In genomic region chrX:102985182-102985581, GRCh38 we compare ENCODE assay signal across 20 cellular contexts. TPM values are rescaled to one million over a fixed set of nuclear protein-coding genes. Genes with fewer than 3 reads are reported as not detected.
A peak's percentile ranks its signal among the peaks of the same experiment; 100 is the strongest.
DNase-seq lines count a peak whose midpoint lies in the region; ATAC-seq and TF ChIP-seq lines count a peak whose summit lies in the region.
"Had no signal": no experiment of that assay in that cellular context is flagged by ENCODE, and none has a peak within 500 bp of the region (broad histone marks: within the 10 kb centered on the region; RNA-seq: fewer than 3 reads in every experiment).

No MANE protein-coding gene starts in this region.

- no peaks in the 10 kb centered on the region for H3K36me3 ChIP-seq in stomach
- H3K36me3 ChIP-seq: cardiac muscle cell, Peyer's patch, thoracic aorta, WERI-Rb-1 had no signal

- H3K4me1 ChIP-seq in stomach: no peaks in the 10 kb centered on the region
- H3K4me1 ChIP-seq: Peyer's patch had no signal

- H3K27ac Mint-ChIP-seq in nephron progenitor cell: no peak overlapping the region
- H3K27ac Mint-ChIP-seq in CD4-positive, alpha-beta T cell: no peak overlapping the region
- H3K27ac Mint-ChIP-seq: activated CD4-positive, alpha-beta memory T cell treated with anti-CD3 and anti-CD28 coated beads, Interleukin-2, amount 10 ng/mL, durations not matched to agents 7 days and 5 days; CD4-positive, CD25-positive, alpha-beta regulatory T cell; immature natural killer cell; memory B cell; naive thymus-derived CD4-positive, alpha-beta T cell had no signal

- H3K27ac ChIP-seq in stomach: no peak overlapping the region
- H3K27ac ChIP-seq in CD4-positive, alpha-beta T cell (ENCODE audit: low read depth, low read length): no peak overlapping the region
- H3K27ac ChIP-seq: cardiac muscle cell, Peyer's patch, thoracic aorta, WERI-Rb-1 had no signal

- no peak for TF ChIP-seq EP300 in stomach (IDR thresholded peaks at IDR 0.05)

- no peak overlapping the region for H3K4me3 ChIP-seq in stomach
- H3K4me3 ChIP-seq: cardiac muscle cell, Peyer's patch, smooth muscle cell, thoracic aorta had no signal

- peak; percentile 62 for DNase-seq in EH (ENCODE audit: low read depth)
- peak; percentile 82 for DNase-seq in M059J (ENCODE audit: low read depth)
- peak; percentile 79 for DNase-seq in SKM-1 (lab: John Stamatoyannopoulos, UW; ENCODE audit: unreplicated experiment)
- peak; percentile 12 for DNase-seq in medulla oblongata (ENCODE audit: extremely low spot score)
- no peak for DNase-seq in stomach
- DNase-seq in nephron progenitor cell: no peak
- DNase-seq in CD4-positive, alpha-beta T cell: no peak
- DNase-seq: activated CD4-positive, alpha-beta memory T cell treated with anti-CD3 and anti-CD28 coated beads, Interleukin-2, amount 10 ng/mL, durations not matched to agents 7 days and 5 days; HCEC 1CT; immature natural killer cell; naive thymus-derived CD4-positive, alpha-beta T cell; NCI-H1092; Peyer's patch; posterior cingulate gyrus; WERI-Rb-1 had no signal

- POLR2A ChIA-PET in CD4-positive, alpha-beta T cell (lab: Charles Lee): no interaction called here

- CTCF ChIA-PET in CD4-positive, alpha-beta T cell (lab: Charles Lee): no interaction called here

- no peaks in the 10 kb centered on the region for H3K9me3 ChIP-seq in stomach
- H3K9me3 ChIP-seq in CD4-positive, alpha-beta T cell (ENCODE audit: control insufficient read depth, low read length): no peaks in the 10 kb centered on the region
- H3K9me3 ChIP-seq: Peyer's patch, thoracic aorta had no signal

- H3K27me3 ChIP-seq in stomach: no peaks in the 10 kb centered on the region
- H3K27me3 ChIP-seq in CD4-positive, alpha-beta T cell (ENCODE audit: control insufficient read depth, insufficient read depth, low read length): peaks cover 3% of the 10 kb centered on the region
- H3K27me3 ChIP-seq: cardiac muscle cell, Peyer's patch had no signal

- TF ChIP-seq CTCF in stomach (IDR thresholded peaks at IDR 0.05) (no peak), nephron progenitor cell (IDR thresholded peaks at IDR 0.05) (no peak)
- no peak for TF ChIP-seq CTCF in CD4-positive, alpha-beta T cell (IDR thresholded peaks at IDR 0.05)

- H3K27me3 Mint-ChIP-seq in nephron progenitor cell (ENCODE audit: low read depth, poor library complexity): no peaks in the 10 kb centered on the region
- H3K27me3 Mint-ChIP-seq in CD4-positive, alpha-beta T cell: no peaks in the 10 kb centered on the region
- H3K27me3 Mint-ChIP-seq: activated CD4-positive, alpha-beta memory T cell treated with anti-CD3 and anti-CD28 coated beads, Interleukin-2, amount 10 ng/mL, durations not matched to agents 7 days and 5 days; CD4-positive, CD25-positive, alpha-beta regulatory T cell; memory B cell; naive thymus-derived CD4-positive, alpha-beta T cell had no signal

- H3K4me3 Mint-ChIP-seq in nephron progenitor cell: no peak overlapping the region
- H3K4me3 Mint-ChIP-seq in CD4-positive, alpha-beta T cell: no peak overlapping the region
- H3K4me3 Mint-ChIP-seq: activated CD4-positive, alpha-beta memory T cell treated with anti-CD3 and anti-CD28 coated beads, Interleukin-2, amount 10 ng/mL, durations not matched to agents 7 days and 5 days; CD4-positive, CD25-positive, alpha-beta regulatory T cell; immature natural killer cell; memory B cell; naive thymus-derived CD4-positive, alpha-beta T cell had no signal

- intact Hi-C loops in stomach (cut with DNase I; ENCODE audit: low total_unique reads): no loop called here
- intact Hi-C loops in CD4-positive, alpha-beta T cell (cut with DNase I, micrococcal nuclease): no loop called here

- peaks cover 43% of the 10 kb centered on the region for H3K9me3 Mint-ChIP-seq in nephron progenitor cell
- H3K9me3 Mint-ChIP-seq in CD4-positive, alpha-beta T cell: no peaks in the 10 kb centered on the region
- H3K9me3 Mint-ChIP-seq: activated CD4-positive, alpha-beta memory T cell treated with anti-CD3 and anti-CD28 coated beads, Interleukin-2, amount 10 ng/mL, durations not matched to agents 7 days and 5 days; immature natural killer cell; memory B cell had no signal

- TF ChIP-seq POLR2A in stomach (IDR thresholded peaks at IDR 0.05): no peak

- H3K36me3 Mint-ChIP-seq in nephron progenitor cell (ENCODE audit: low read depth): no peaks in the 10 kb centered on the region
- H3K36me3 Mint-ChIP-seq in CD4-positive, alpha-beta T cell (ENCODE audit: low read depth): no peaks in the 10 kb centered on the region
- H3K36me3 Mint-ChIP-seq: CD4-positive, CD25-positive, alpha-beta regulatory T cell; immature natural killer cell; memory B cell; naive thymus-derived CD4-positive, alpha-beta T cell had no signal

- WGBS in stomach, 5 donors: 53 to 75% (median 71%) methylated on average over 3 of the region's 3 CpGs

- no peak for ATAC-seq in CD4-positive, alpha-beta T cell (ENCODE audit: poor library complexity)
- ATAC-seq: naive thymus-derived CD4-positive, alpha-beta T cell had no signal

- H3K4me1 Mint-ChIP-seq in nephron progenitor cell: no peaks in the 10 kb centered on the region
- no peaks in the 10 kb centered on the region for H3K4me1 Mint-ChIP-seq in CD4-positive, alpha-beta T cell (ENCODE audit: low read depth)
- H3K4me1 Mint-ChIP-seq: CD4-positive, CD25-positive, alpha-beta regulatory T cell; immature natural killer cell; memory B cell; naive thymus-derived CD4-positive, alpha-beta T cell had no signal

RNA-seq across cellular contexts. Expression of gene RAB40AL, which starts 48.1 kb away (rescaled TPM):
- 0.25 TPM in 1 of 2 replicates, not detected in the other for total RNA-seq in M059J (2014; rRNA removed; shearing (Covaris generic))
- 1 to 10 TPM in 1 of 5 donors, under 1 TPM in 1, not detected in 3; 0.55 to 3.0 TPM for total RNA-seq in stomach
- polyA plus RNA-seq in stomach: under 1 TPM in 1 of 3 donors, not detected in 2; 0.10 TPM
- not detected for total RNA-seq in CD4-positive, alpha-beta T cell
- total RNA-seq: CD4-positive, CD25-positive, alpha-beta regulatory T cell; smooth muscle cell had no signal
- polyA plus RNA-seq: CD4-positive, CD25-positive, alpha-beta regulatory T cell; immature natural killer cell; naive thymus-derived CD4-positive, alpha-beta T cell; smooth muscle cell had no signal

Comparison
In these comparisons a context has a peak if more than half of its experiments do, and no peak if none do; other contexts are left out.
1. DNase-seq: peak in EH (single experiment), M059J (single experiment), SKM-1 (single experiment) and medulla oblongata (single experiment); none in stomach (single experiment), nephron progenitor cell (single experiment) and CD4-positive, alpha-beta T cell (0 of 10).